In genomic region chr11:119470316-119471266, GRCh38 we compare ENCODE assay signal across 12 cellular contexts. TPM values are rescaled to one million over a fixed set of nuclear protein-coding genes. Genes with fewer than 3 reads are reported as not detected.
DNase-seq lines count a peak whose midpoint lies in the region; ATAC-seq and TF ChIP-seq lines count a peak whose summit lies in the region.
"Had no signal": no experiment of that assay in that cellular context is flagged by ENCODE, and none has a peak within 500 bp of the region (broad histone marks: within the 10 kb centered on the region; RNA-seq: fewer than 3 reads in every experiment).

No MANE protein-coding gene starts in this region.

- intact Hi-C loops in cardiac septum (cut with DNase I), result loop anchor here (5.0 kb wide), 1 partner anchor 88 kb away; the partner anchor contains the start of gene USP2

- peak overlapping the region; percentile 60 for H3K9ac ChIP-seq in GM23248
- peak overlapping the region; percentile 29 for H3K9ac ChIP-seq in smooth muscle cell (ENCODE audit: low read depth)

- 5 to 8% methylated on average over 14 to 15 of the region's 15 CpGs for WGBS in GM23248 (ENCODE audit: low coverage in 1 of 2, low lambda C conversion rate in 2 of 2, missing lambda C conversion rate in 2 of 2), 2 experiments
- 50% methylated on average over 12 of the region's 15 CpGs for WGBS in smooth muscle cell (ENCODE audit: low lambda C conversion rate)

- H2AFZ ChIP-seq in GM23248 (peak overlapping the region; percentile 59), smooth muscle cell (ENCODE audit: low read depth) (no peak overlapping the region)

- H3F3A ChIP-seq in GM23248 (ENCODE audit: insufficient read depth), result peaks cover 24% of the 10 kb centered on the region; the same call in 1 of the 2 replicates
- no peaks in the 10 kb centered on the region for H3F3A ChIP-seq in smooth muscle cell (ENCODE audit: low read depth)

- H3K4me2 ChIP-seq in GM23248 (ENCODE audit: unreplicated experiment), result peak overlapping the region; percentile 59
- peak overlapping the region; percentile 40 for H3K4me2 ChIP-seq in smooth muscle cell

- H3K36me3 ChIP-seq in GM23248 (ENCODE audit: low read depth), result no peaks in the 10 kb centered on the region
- H3K36me3 ChIP-seq in smooth muscle cell (ENCODE audit: low read depth), result no peaks in the 10 kb centered on the region
- H3K36me3 ChIP-seq in Peyer's patch, result no peaks in the 10 kb centered on the region

- no peak for TF ChIP-seq POLR2A in Peyer's patch (IDR thresholded peaks at IDR 0.05)

- H3K79me2 ChIP-seq in GM23248 (ENCODE audit: insufficient read depth) (no peaks in the 10 kb centered on the region), smooth muscle cell (ENCODE audit: low read depth) (no peaks in the 10 kb centered on the region)

- H3K27me3 ChIP-seq in GM23248 (replicated peaks; ENCODE audit: insufficient read depth) (no peaks in the 10 kb centered on the region), smooth muscle cell (ENCODE audit: low read depth) (no peaks in the 10 kb centered on the region), Peyer's patch (no peaks in the 10 kb centered on the region)

- H3K4me1 ChIP-seq in GM23248 (ENCODE audit: insufficient read depth), result peaks cover 31% of the 10 kb centered on the region
- peaks cover 11% of the 10 kb centered on the region for H3K4me1 ChIP-seq in smooth muscle cell (ENCODE audit: low read depth)
- H3K4me1 ChIP-seq in Peyer's patch, result no peaks in the 10 kb centered on the region

- H3K27ac ChIP-seq in GM23248 (peak overlapping the region; percentile 88), smooth muscle cell (ENCODE audit: low read depth) (peak overlapping the region; percentile 63), Peyer's patch (peak overlapping the region in 1 of 4 donors; percentile 47)

- no peaks in the 10 kb centered on the region for H3K9me2 ChIP-seq in GM23248 (ENCODE audit: insufficient read depth)

- no peaks in the 10 kb centered on the region for H4K20me1 ChIP-seq in GM23248 (ENCODE audit: insufficient read depth)
- no peaks in the 10 kb centered on the region for H4K20me1 ChIP-seq in smooth muscle cell (ENCODE audit: low read depth)

- ATAC-seq in GM21576 (IDR thresholded peaks at IDR 0.05; ENCODE audit: unreplicated experiment), result no peak

- H3K4me3 ChIP-seq in GM23248 (peak overlapping the region; percentile 21; the same call in 1 of the 2 replicates), foreskin fibroblast (ENCODE audit: low read depth in 1 of 2, low read length in 2 of 2) (no peak overlapping the region), smooth muscle cell (no peak overlapping the region), Peyer's patch (no peak overlapping the region)

- no peaks in the 10 kb centered on the region for H3K9me3 ChIP-seq in GM23248 (ENCODE audit: low read depth)
- H3K9me3 ChIP-seq in smooth muscle cell (replicated peaks; ENCODE audit: low read depth), result no peaks in the 10 kb centered on the region
- H3K9me3 ChIP-seq in Peyer's patch, result peaks cover 0 to 4% (median 0%) of the 10 kb centered on the region in 4 donors

- in situ Hi-C loops in GM23248 (cut with MboI), result loop anchor here (10.0 kb wide), 1 partner anchor 116 kb away; no protein-coding TSS in a partner anchor

- DNase-seq in GM23248 (peak; percentile 98), foreskin fibroblast (peak; percentile 91 to 97), smooth muscle cell (lab: John Stamatoyannopoulos, UW; ENCODE audit: unreplicated experiment) (no peak), NCI-H1105 (lab: John Stamatoyannopoulos, UW) (no peak), cardiac septum (ENCODE audit: low spot score) (no peak), Peyer's patch (no peak)
- DNase-seq in activated CD8-positive, alpha-beta memory T cell treated with anti-CD3 and anti-CD28 coated beads, Interleukin-2, amount 50 U/mL, for 48 hours, result peak; percentile 30
- DNase-seq: cortex of kidney, KG1, retina had no signal

- TF ChIP-seq CTCF in foreskin fibroblast (IDR thresholded peaks at IDR 0.05; ENCODE audit: low read depth, low read length), result no peak
- TF ChIP-seq CTCF in smooth muscle cell (IDR thresholded peaks at IDR 0.05; ENCODE audit: borderline replicate concordance, insufficient read depth, poor library complexity, severe bottlenecking), result no peak
- no peak for TF ChIP-seq CTCF in Peyer's patch (IDR thresholded peaks at IDR 0.05)

RNA-seq across cellular contexts. Expression of gene THY1, which starts 47.6 kb away (rescaled TPM):
- total RNA-seq in GM23248 (2014; rRNA removed; shearing (Covaris generic)), result 1,197 and 1,694 TPM in 2 replicates
- 1,640 and 1,703 TPM in 2 replicates for polyA plus RNA-seq in GM23248 (2016; fragmentation: Nextera tagmentation; extraction: Ambion mirVana)
- total RNA-seq in smooth muscle cell, result 266 and 297 TPM in 2 replicates
- 411 and 614 TPM in 2 replicates for polyA plus RNA-seq in smooth muscle cell
- total RNA-seq in cardiac septum, result 6.8 TPM
- total RNA-seq in Peyer's patch, result 10 to 100 TPM in 2 of 4 donors, 1 to 10 TPM in 2; 2.1 to 28.1 (median 9.4) TPM
- total RNA-seq: NCI-H460 had no signal

Comparison
In these comparisons a context has a peak if more than half of its experiments do, and no peak if none do; other contexts are left out.
1. DNase-seq: peak in GM23248 (single experiment), activated CD8-positive, alpha-beta memory T cell treated with anti-CD3 and anti-CD28 coated beads, Interleukin-2, amount 50 U/mL, for 48 hours (single experiment) and foreskin fibroblast (2 of 2); none in smooth muscle cell (single experiment), NCI-H1105 (single experiment), cardiac septum (single experiment) and Peyer's patch (0 of 3).